Comparison of ENCODE assay signal across 10 cellular contexts in the genomic region with DNA sequence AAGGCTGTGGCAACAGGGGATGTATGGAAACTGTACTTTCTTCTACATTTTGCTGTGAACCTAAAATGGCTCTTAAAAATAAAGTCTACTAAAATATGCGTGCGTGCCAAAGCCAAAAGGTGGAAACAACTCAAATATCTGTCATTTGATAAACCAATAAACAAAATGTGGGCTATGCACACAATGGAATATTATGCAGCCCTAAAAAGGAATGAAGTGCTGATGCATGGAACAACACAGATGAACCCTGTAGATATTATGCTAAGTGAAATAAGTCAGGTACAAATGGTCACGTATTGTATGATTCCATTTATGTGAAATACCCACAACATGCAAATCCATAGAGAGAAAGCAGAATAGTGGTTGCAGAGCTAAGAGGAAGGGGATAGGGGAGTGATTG.
"Had no signal": no experiment of that assay in that cellular context is flagged by ENCODE, and none has a peak within 500 bp of the region (broad histone marks: within the 10 kb centered on the region; RNA-seq: fewer than 3 reads in every experiment).

No MANE protein-coding gene starts in this region.

- DNase-seq: HCEC 1CT, HFFc6, IMR-90, Karpas-422, KBM-7 had no signal

- H3K9ac ChIP-seq: KMS-11 had no signal

- H2AFZ ChIP-seq: GM23338 had no signal

- H3K4me3 ChIP-seq: GM23338 had no signal

- H3K27ac ChIP-seq: HL-60, KMS-11 had no signal

- ATAC-seq: GM23338 had no signal

- H3K4me2 ChIP-seq: GM23338, KMS-11 had no signal

- FAIRE-seq: H1, H54 had no signal
